Comparison of ENCODE assay signal across 8 cellular contexts in the genomic region with DNA sequence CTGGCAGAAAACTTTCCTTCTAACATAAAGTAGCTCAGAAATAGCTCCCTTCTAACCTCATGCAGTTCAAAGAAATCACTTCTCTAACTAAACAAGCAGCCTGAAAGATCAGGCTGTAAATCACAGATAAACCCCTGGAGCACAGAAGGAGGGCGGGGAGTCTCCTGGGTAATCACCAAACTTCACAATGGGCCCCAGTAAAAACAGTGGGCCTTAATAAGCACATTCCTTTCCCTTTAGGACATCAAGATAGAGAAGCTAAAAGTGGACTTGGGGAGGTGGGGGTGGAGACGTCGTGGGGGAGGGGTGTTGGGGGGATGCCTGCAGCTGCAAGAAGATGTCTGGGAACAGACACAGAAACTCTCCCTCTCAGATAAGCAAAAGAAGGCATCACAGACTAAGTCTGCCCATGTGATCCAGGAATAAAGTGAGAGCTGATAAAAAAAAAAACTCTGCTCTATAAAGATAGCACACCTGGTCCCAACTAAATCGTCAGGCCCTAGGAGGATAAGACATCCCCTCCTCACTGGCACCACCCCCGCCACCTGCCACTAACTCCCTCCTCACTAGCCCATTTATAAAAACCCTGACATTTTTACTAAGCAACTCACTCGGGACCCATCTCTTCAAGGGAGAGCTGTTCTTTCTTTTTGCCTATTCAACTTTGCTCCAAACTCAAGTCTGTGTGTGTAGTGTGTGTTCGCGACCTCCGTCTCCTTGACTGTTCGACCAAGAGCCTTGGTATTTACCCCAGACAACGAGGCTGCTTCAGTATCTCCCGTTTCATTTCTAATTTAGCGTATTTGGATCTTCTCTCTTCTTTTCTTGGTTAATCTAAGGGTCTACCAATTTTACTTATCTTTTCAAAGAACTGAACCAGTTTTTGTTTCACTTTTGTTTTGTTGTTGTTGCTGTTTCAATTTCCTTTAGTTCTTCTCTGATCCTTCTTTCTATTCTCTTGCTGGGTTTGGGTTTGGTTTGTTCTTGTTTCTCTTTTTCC. TPM values are rescaled to one million over a fixed set of nuclear protein-coding genes. Genes with fewer than 3 reads are reported as not detected.
A peak's percentile ranks its signal among the peaks of the same experiment; 100 is the strongest.
DNase-seq lines count a peak whose midpoint lies in the region; ATAC-seq, FAIRE-seq and TF ChIP-seq lines count a peak whose summit lies in the region.

No MANE protein-coding gene starts in this region.

- peak overlapping the region in 1 of 2 donors; percentile 84 for H3K9ac ChIP-seq in colonic mucosa (ENCODE audit: low read depth in 2 of 2, low read length in 2 of 2)

- POLR2A ChIA-PET in A549 (lab: Yijun Ruan, JAX): no interaction called here

- H3K4me3 ChIP-seq in A549 (peak overlapping the region; percentile 33), colonic mucosa (peak overlapping the region; percentile 34), right lobe of liver (peak overlapping the region; percentile 29 to 51 (median 49)), tibial artery (peak overlapping the region; percentile 48 to 51)

- DNase-seq in A549 (ENCODE audit: low read depth in 1 of 2, low spot score in 1 of 2) (peak in 1 of 2 experiments; percentile 10), NOMO-1 treated with dmso at 0.1 percent for 144 hours (lab: John Stamatoyannopoulos, UW; ENCODE audit: unreplicated experiment) (peak; percentile 4), colonic mucosa (peak; percentile 52), right lobe of liver (no peak), tibial artery (no peak), NCI-H1436 (lab: John Stamatoyannopoulos, UW) (no peak)

- H3K4me1 ChIP-seq in A549: peaks cover 25% of the 10 kb centered on the region
- peaks cover under 1% of the 10 kb centered on the region for H3K4me1 ChIP-seq in colonic mucosa
- no peaks in the 10 kb centered on the region for H3K4me1 ChIP-seq in right lobe of liver
- peaks cover 0 to 33% (median 13%) of the 10 kb centered on the region in 4 donors for H3K4me1 ChIP-seq in tibial artery

- H3K9me3 ChIP-seq in A549: peaks cover 6% of the 10 kb centered on the region; the same call in 2 of the 3 replicates
- no peaks in the 10 kb centered on the region for H3K9me3 ChIP-seq in colonic mucosa
- no peaks in the 10 kb centered on the region for H3K9me3 ChIP-seq in right lobe of liver
- H3K9me3 ChIP-seq in tibial artery: no peaks in the 10 kb centered on the region

- no peak for FAIRE-seq in A549 (lab: Jason Lieb, UNC)

- H3K27ac ChIP-seq in A549 (peak overlapping the region; percentile 65 to 80), colonic mucosa (peak overlapping the region; percentile 82), right lobe of liver (peak overlapping the region; percentile 56 to 92 (median 77)), tibial artery (peak overlapping the region; percentile 63 to 68)

- CTCF ChIA-PET in A549 (lab: Yijun Ruan, JAX): no interaction called here

- H3K27me3 ChIP-seq in colonic mucosa (no peaks in the 10 kb centered on the region), right lobe of liver (no peaks in the 10 kb centered on the region), tibial artery (no peaks in the 10 kb centered on the region)

- WGBS in A549 (ENCODE audit: missing lambda C conversion rate): 19% methylated on average over 11 of the region's 13 CpGs
- WGBS in right lobe of liver (ENCODE audit: insufficient coverage, low coverage, low lambda C conversion rate, missing lambda C conversion rate): 9% methylated on average over 13 of the region's 13 CpGs

- TF ChIP-seq CTCF in A549 (IDR thresholded peaks at IDR 0.05): no peak
- TF ChIP-seq CTCF in colonic mucosa (IDR thresholded peaks at IDR 0.05): no peak
- TF ChIP-seq CTCF in right lobe of liver (IDR thresholded peaks at IDR 0.05): no peak
- no peak for TF ChIP-seq CTCF in tibial artery (IDR thresholded peaks at IDR 0.05)

- intact Hi-C loops in colonic mucosa (cut with DNase I) (no loop called here), right lobe of liver (cut with DNase I) (no loop called here), tibial artery (cut with DNase I; ENCODE audit: low total_unique reads) (no loop called here)

- H3K36me3 ChIP-seq in colonic mucosa (no peaks in the 10 kb centered on the region), right lobe of liver (no peaks in the 10 kb centered on the region), tibial artery (no peaks in the 10 kb centered on the region)

- no peak for TF ChIP-seq EP300 in A549 (IDR thresholded peaks at IDR 0.05)

- TF ChIP-seq RAD21 in A549 (conservative IDR thresholded peaks at IDR 0.05 in 1 of 2, IDR thresholded peaks at IDR 0.05 in 1 of 2): no peak

- H3K4me2 ChIP-seq in A549: peak overlapping the region; percentile 67

- ATAC-seq in A549: peak; percentile 28 to 43; a peak in 2 of 6 replicates
- peak; percentile 54 for ATAC-seq in GM19035 (IDR thresholded peaks at IDR 0.05; ENCODE audit: unreplicated experiment)
- peak; percentile 71 to 79 (median 74) for ATAC-seq in right lobe of liver
- no peak for ATAC-seq in HG03108 (IDR thresholded peaks at IDR 0.05; ENCODE audit: unreplicated experiment)

- TF ChIP-seq POLR2A in A549 (IDR thresholded peaks at IDR 0.05; ENCODE audit: low read length): no peak
- TF ChIP-seq POLR2A in right lobe of liver (IDR thresholded peaks at IDR 0.05): no peak

TF ChIP-seq in A549, 52 proteins besides CTCF, POLR2A, EP300 and RAD21:
- TF ChIP-seq CHD2 (IDR thresholded peaks at IDR 0.05; ENCODE audit: low read length, partially characterized antibody): no peak
- no peak for TF ChIP-seq EHMT2 (IDR thresholded peaks at IDR 0.05; ENCODE audit: low read depth)
- no peak for TF ChIP-seq GATA3 (IDR thresholded peaks at IDR 0.05; ENCODE audit: borderline replicate concordance)
- TF ChIP-seq, protein P1, sequence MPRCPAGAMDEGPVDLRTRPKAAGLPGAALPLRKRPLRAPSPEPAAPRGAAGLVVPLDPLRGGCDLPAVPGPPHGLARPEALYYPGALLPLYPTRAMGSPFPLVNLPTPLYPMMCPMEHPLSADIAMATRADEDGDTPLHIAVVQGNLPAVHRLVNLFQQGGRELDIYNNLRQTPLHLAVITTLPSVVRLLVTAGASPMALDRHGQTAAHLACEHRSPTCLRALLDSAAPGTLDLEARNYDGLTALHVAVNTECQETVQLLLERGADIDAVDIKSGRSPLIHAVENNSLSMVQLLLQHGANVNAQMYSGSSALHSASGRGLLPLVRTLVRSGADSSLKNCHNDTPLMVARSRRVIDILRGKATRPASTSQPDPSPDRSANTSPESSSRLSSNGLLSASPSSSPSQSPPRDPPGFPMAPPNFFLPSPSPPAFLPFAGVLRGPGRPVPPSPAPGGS (IDR thresholded peaks at IDR 0.05): no peak
- TF ChIP-seq, protein P2, sequence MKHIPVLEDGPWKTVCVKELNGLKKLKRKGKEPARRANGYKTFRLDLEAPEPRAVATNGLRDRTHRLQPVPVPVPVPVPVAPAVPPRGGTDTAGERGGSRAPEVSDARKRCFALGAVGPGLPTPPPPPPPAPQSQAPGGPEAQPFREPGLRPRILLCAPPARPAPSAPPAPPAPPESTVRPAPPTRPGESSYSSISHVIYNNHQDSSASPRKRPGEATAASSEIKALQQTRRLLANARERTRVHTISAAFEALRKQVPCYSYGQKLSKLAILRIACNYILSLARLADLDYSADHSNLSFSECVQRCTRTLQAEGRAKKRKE (CRISPR knock-in tag; IDR thresholded peaks at IDR 0.05; ENCODE audit: low read depth): no peak
- TF ChIP-seq, protein P3, sequence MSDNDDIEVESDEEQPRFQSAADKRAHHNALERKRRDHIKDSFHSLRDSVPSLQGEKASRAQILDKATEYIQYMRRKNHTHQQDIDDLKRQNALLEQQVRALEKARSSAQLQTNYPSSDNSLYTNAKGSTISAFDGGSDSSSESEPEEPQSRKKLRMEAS (IDR thresholded peaks at IDR 0.05): no peak
- no peak for TF ChIP-seq MAZ (IDR thresholded peaks at IDR 0.05; ENCODE audit: borderline replicate concordance, low read depth, low read length)
- TF ChIP-seq, protein P4, sequence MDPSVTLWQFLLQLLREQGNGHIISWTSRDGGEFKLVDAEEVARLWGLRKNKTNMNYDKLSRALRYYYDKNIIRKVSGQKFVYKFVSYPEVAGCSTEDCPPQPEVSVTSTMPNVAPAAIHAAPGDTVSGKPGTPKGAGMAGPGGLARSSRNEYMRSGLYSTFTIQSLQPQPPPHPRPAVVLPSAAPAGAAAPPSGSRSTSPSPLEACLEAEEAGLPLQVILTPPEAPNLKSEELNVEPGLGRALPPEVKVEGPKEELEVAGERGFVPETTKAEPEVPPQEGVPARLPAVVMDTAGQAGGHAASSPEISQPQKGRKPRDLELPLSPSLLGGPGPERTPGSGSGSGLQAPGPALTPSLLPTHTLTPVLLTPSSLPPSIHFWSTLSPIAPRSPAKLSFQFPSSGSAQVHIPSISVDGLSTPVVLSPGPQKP (IDR thresholded peaks at IDR 0.05; ENCODE audit: low read depth, low read length): no peak
- TF ChIP-seq JUNB (IDR thresholded peaks at IDR 0.05): no peak
- TF ChIP-seq NPAS2 (CRISPR knock-in tag; IDR thresholded peaks at IDR 0.05; ENCODE audit: borderline replicate concordance): no peak

RNA-seq across cellular contexts. Expression of a gene that starts 31.7 kb away (rescaled TPM):
- polyA plus RNA-seq in A549 (2011; rRNA removed) (0.04 and 0.05 TPM in 2 replicates), A549 (2017; fragmentation: RNase III; extraction: RNeasy Plus Mini Kit Qiagen cat#74134 plus additional on column Dnase treatment) (0.01 to 0.03 TPM in 2 of 3 replicates, not detected in the other)
- not detected in 2 replicates for polyA plus RNA-seq in A549 (2012; cell fraction: cytosol; rRNA removed)
- not detected in 2 replicates for polyA plus RNA-seq in A549 (2012; cell fraction: nucleus; rRNA removed)
- polyA minus RNA-seq in A549 (2011; rRNA and poly(A)+ RNA removed): not detected in 2 replicates
- total RNA-seq in colonic mucosa (10 to 100 TPM in 1 of 2 donors, 1 to 10 TPM in 1; 6.6 to 14.6 TPM), right lobe of liver (1 to 10 TPM; 4.1 to 9.4 (median 6.9) TPM)

Comparison
In these comparisons a context has a peak if more than half of its experiments do, and no peak if none do; other contexts are left out.
1. DNase-seq: peak in NOMO-1 treated with dmso at 0.1 percent for 144 hours (single experiment) and colonic mucosa (single experiment); none in right lobe of liver (0 of 3), tibial artery (0 of 2) and NCI-H1436 (single experiment).
2. Peak in every context shown above with its lines, with median percentiles within 50 percentile points of each other: H3K27ac ChIP-seq and H3K4me3 ChIP-seq.